In genomic region chr4:2397596-2398379, GRCh38 we compare ENCODE assay signal across 1 cellular context.
TF ChIP-seq lines count a peak whose summit lies in the region.

No MANE protein-coding gene starts in this region.

TF ChIP-seq in WTC11, 78 proteins besides CTCF, POLR2A, EP300 and RAD21 (continued from another document):
- TF ChIP-seq AFF4 (CRISPR knock-in tag; IDR thresholded peaks at IDR 0.05; ENCODE audit: borderline replicate concordance) (no peak), TCF7 (CRISPR knock-in tag; IDR thresholded peaks at IDR 0.05; ENCODE audit: low read depth) (no peak)
TF ChIP-seq in WTC11: peak in this region for 0.
